Comparison of ENCODE assay signal across 30 cellular contexts in the genomic region with DNA sequence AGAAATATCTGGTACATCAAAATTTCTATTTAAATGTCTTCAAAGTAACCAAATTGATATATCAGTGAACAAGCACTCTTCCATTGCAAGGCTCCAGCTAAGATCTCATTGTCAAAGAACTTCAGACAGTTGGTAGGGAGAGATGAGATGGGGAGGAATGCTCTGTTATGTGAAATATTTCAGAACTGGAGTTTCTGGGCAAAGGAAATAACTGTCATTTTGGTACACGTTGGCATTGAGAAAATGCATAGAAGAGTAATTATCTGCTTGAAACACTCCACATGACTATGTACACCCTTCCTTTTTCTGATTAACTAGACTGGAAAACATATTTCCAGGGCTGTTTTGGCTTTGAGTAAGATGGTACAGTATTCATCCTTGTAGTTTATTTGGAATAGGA.
"Had no signal": no experiment of that assay in that cellular context is flagged by ENCODE, and none has a peak within 500 bp of the region (broad histone marks: within the 10 kb centered on the region; RNA-seq: fewer than 3 reads in every experiment).

No MANE protein-coding gene starts in this region.

- H3K27me3 ChIP-seq: ascending aorta, cardiac muscle cell had no signal

- DNase-seq: activated CD4-positive, alpha-beta memory T cell treated with anti-CD3 and anti-CD28 coated beads, Interleukin-2, amount 10 ng/mL, durations not matched to agents 7 days and 5 days; activated CD4-positive, alpha-beta T cell treated with anti-CD3 and anti-CD28 coated beads for 1 hour; activated CD4-positive, alpha-beta T cell treated with anti-CD3 and anti-CD28 coated beads for 36 hours; activated CD4-positive, alpha-beta T cell treated with anti-CD3 and anti-CD28 coated beads for 48 hours; activated CD4-positive, alpha-beta T cell treated with anti-CD3 and anti-CD28 coated beads, Interleukin-2, amount 10 ng/mL, durations not matched to agents 7 days and 5 days; activated CD4-positive, alpha-beta T cell treated with anti-CD3 and anti-CD28 coated beads, Interleukin-2, amount 50 U/mL, for 48 hours; activated CD4-positive, CD25-positive, alpha-beta regulatory T cell; activated CD8-positive, alpha-beta memory T cell treated with anti-CD3 and anti-CD28 coated beads for 24 hours; activated CD8-positive, alpha-beta memory T cell treated with anti-CD3 and anti-CD28 coated beads, Interleukin-2, amount 10 ng/mL, durations not matched to agents 7 days and 5 days; activated CD8-positive, alpha-beta memory T cell treated with anti-CD3 and anti-CD28 coated beads, Interleukin-2, amount 50 U/mL, for 48 hours; activated CD8-positive, alpha-beta T cell treated with anti-CD3 and anti-CD28 coated beads, Interleukin-2, amount 10 ng/mL, durations not matched to agents 7 days and 5 days; activated effector memory CD4-positive, alpha-beta T cell treated with Interleukin-2 at 50 U/mL for 16 hours; activated gamma-delta T cell; activated naive CD4-positive, alpha-beta T cell treated with anti-CD3 and anti-CD28 coated beads, Interleukin-2, amount 10 ng/mL, durations not matched to agents 7 days and 5 days; activated naive CD4-positive, alpha-beta T cell treated with Interleukin-2 at 50 U/mL for 16 hours; activated naive CD8-positive, alpha-beta T cell treated with anti-CD3 and anti-CD28 coated beads, Interleukin-2, amount 10 ng/mL, durations not matched to agents 7 days and 5 days; activated naive CD8-positive, alpha-beta T cell treated with anti-CD3 and anti-CD28 coated beads, Interleukin-2, amount 50 U/mL, for 24 hours; activated T-cell treated with anti-CD3 and anti-CD28 coated beads, Interleukin-2, amount 50 U/mL, for 24 hours; activated T-cell treated with anti-CD3 and anti-CD28 coated beads, Interleukin-2, amount 50 U/mL, for 48 hours; amygdala; anterior cingulate cortex; caudate nucleus; cerebellar nuclear complex; T-helper 1 cell; T-helper 2 cell; T-helper 9 cell; WERI-Rb-1 had no signal

- H3K9me3 ChIP-seq: ascending aorta had no signal

- FAIRE-seq: TTC549 had no signal

- H3K4me3 ChIP-seq: ascending aorta, cardiac muscle cell had no signal

- H3K27ac ChIP-seq: ascending aorta, cardiac muscle cell, WERI-Rb-1 had no signal

- H3K36me3 ChIP-seq: ascending aorta, cardiac muscle cell, WERI-Rb-1 had no signal
